In the genomic region with DNA sequence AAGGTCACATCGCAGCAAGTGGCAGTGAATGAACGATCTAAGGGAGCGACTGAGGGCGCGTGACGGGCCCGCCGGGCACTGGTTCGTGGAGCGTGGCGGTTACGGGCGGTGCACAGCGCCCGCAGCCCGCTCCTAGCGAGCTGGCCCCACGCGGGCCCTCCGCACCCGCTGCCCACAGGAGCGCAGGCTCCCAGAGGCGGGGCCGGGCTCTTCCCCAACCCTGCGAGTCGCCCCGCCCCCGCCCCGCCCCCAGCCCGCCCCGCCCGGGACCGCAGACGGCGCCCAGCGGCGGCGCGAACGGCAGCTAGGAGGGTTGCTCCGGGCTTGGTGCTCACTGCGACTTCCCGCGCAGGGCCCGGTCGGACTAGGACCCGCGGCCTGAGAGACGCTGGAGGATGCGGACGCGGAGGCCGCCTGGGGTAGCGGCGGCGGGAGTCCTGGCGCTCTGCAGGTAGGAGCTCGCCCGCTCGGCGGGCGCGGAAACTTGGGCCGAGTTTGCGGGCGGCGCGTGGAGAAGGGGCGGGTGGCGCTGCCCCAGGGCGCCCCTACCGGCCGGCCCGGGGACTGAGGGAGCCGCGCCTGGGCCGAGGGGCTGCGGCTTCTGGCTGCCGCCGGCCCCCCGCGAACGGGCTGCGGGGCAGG, we compare ENCODE assay signal across 8 cellular contexts. TPM values are rescaled to one million over a fixed set of nuclear protein-coding genes. Genes with fewer than 3 reads are reported as not detected.
A peak's percentile ranks its signal among the peaks of the same experiment; 100 is the strongest.
DNase-seq lines count a peak whose midpoint lies in the region; ATAC-seq and TF ChIP-seq lines count a peak whose summit lies in the region.

A gene (plus strand): TSS at position 274 of the 642 bp plus-strand sequence. CDS start 4,167 bp downstream, outside the sequence.

- H3K36me3 ChIP-seq in rectal smooth muscle tissue (ENCODE audit: control insufficient read depth, insufficient read depth, low read length) (peaks cover 4% of the 10 kb centered on the region), aorta (ENCODE audit: control insufficient read depth in 1 of 2, insufficient read depth in 2 of 2, low read length in 1 of 2) (no peaks in the 10 kb centered on the region)

- H3K4me3 ChIP-seq in rectal smooth muscle tissue (ENCODE audit: low read length), result peak within 1 kb of the TSS; percentile 87
- peak within 1 kb of the TSS; percentile 60 to 63 for H3K4me3 ChIP-seq in aorta (ENCODE audit: low read length in 2 of 2)

- no peaks in the 10 kb centered on the region for H3K9me3 ChIP-seq in aorta (ENCODE audit: control insufficient read depth, low read length)

- DNase-seq in GM04503 (ENCODE audit: low read depth) (peak; percentile 11), T-helper 2 cell (peak; percentile 53 to 84 (median 68)), amygdala (lab: John Stamatoyannopoulos, UW) (peak in 46 of 56 donors; percentile 21 to 83 (median 63)), left ventricle myocardium superior (peak; percentile 90), aorta (peak; percentile 80 to 92)

- H3K9ac ChIP-seq in rectal smooth muscle tissue (ENCODE audit: low read length), result peak within 1 kb of the TSS; percentile 79

- 0% methylated on average over 39 to 84 of the region's 84 CpGs for WGBS in aorta, 2 donors

- no peaks in the 10 kb centered on the region for H3K27me3 ChIP-seq in rectal smooth muscle tissue (ENCODE audit: control insufficient read depth, insufficient read depth, low read length)
- no peaks in the 10 kb centered on the region for H3K27me3 ChIP-seq in aorta (ENCODE audit: control insufficient read depth in 1 of 2, insufficient read depth in 2 of 2, low read length in 1 of 2)

- intact Hi-C loops in left ventricle myocardium superior (cut with micrococcal nuclease) (loop anchor here (5.0 kb wide), 2 partner anchors 159 to 174 kb away; no protein-coding TSS in a partner anchor), aorta (cut with DNase I) (loop anchor here in 1 of 2 donors (5.0 kb wide), 1 partner anchor 244 kb away; a partner anchor contains a TSS)

- TF ChIP-seq CTCF in LNCAP (IDR thresholded peaks at IDR 0.05), result peak; percentile 96

- ATAC-seq in GM21825 (IDR thresholded peaks at IDR 0.05; ENCODE audit: unreplicated experiment) (peak; percentile 38), left ventricle myocardium superior (peak; percentile 81), aorta (ENCODE audit: low FRiP score) (peak; percentile 88)

- H3K4me1 ChIP-seq in rectal smooth muscle tissue (ENCODE audit: control insufficient read depth, insufficient read depth, low read length), result peaks cover 10% of the 10 kb centered on the region
- H3K4me1 ChIP-seq in aorta (ENCODE audit: control insufficient read depth in 1 of 2, insufficient read depth in 2 of 2, low read length in 2 of 2), result no peaks in the 10 kb centered on the region

- H3K27ac ChIP-seq in rectal smooth muscle tissue (ENCODE audit: low read depth, low read length) (peak within 1 kb of the TSS; percentile 72), aorta (ENCODE audit: low read depth in 1 of 2, low read length in 2 of 2) (peak within 1 kb of the TSS in 1 of 2 donors; percentile 60)

RNA-seq across cellular contexts. Expression of the gene that starts here (rescaled TPM):
- total RNA-seq in left ventricle myocardium superior, result 14.8 TPM
- total RNA-seq in aorta, result 10 to 100 TPM; 24.6 to 26.8 TPM
- 1 to 10 TPM; 8.1 to 8.6 TPM for polyA plus RNA-seq in aorta

Comparison
In these comparisons a context has a peak if more than half of its experiments do, and no peak if none do; other contexts are left out.
1. DNase-seq: peak in every context shown above with its lines; median percentile 90 in left ventricle myocardium superior; 86 in aorta; 68 in T-helper 2 cell; 63 in amygdala; 11 in GM04503.
2. ATAC-seq: peak in every context shown above with its lines; median percentile 88 in aorta; 81 in left ventricle myocardium superior; 38 in GM21825.